In the genomic region with DNA sequence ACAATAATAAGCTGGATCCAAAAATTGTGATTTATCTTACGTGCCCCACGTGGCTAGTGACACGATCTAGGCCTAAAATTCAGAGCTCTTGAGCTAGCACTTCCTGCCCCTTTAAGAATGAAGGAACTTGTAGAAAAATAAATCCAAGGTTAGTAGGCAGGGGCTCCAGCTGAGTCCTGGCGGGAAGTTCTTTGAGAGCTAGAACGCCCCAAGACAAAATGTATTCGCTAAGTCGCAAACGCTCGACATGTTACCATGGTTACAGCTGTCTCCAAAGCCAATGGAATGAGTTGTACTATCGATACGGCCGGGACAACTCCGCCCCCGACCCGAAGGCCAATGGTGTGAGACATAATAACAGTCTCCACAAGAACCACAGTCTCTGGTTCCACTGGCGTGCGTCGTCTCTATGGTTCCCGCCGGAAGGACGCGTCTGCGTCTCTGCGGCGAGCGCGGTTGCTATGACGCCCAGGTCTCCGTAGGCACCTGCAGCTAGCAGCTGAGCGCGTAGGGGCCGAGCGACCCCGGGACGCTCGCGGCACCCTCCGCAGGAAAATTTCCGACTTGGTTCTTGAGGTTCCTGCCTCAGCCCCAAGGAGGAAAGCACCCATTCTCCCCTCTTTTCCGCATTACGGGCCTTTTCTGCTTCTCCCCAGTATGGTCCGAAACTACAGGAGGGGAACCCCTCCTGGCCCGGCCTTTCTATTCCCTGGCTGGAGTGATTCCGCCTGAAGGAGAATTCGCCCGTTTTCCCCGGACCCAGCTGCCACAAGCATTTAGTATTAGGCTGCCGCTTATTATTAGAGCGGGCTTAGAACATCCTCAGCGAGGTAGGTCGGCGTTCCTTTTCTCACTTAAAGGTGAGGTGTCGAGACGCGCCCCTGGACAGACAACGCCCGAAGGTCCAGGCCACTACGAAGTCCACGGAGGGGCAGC, we compare ENCODE assay signal across 8 cellular contexts. TPM values are rescaled to one million over a fixed set of nuclear protein-coding genes. Genes with fewer than 3 reads are reported as not detected.
A peak's percentile ranks its signal among the peaks of the same experiment; 100 is the strongest.
DNase-seq lines count a peak whose midpoint lies in the region; ATAC-seq and TF ChIP-seq lines count a peak whose summit lies in the region.

Gene CCDC30, plus strand, starts transcription at position 459 of the 936 bp plus-strand sequence. CDS start 17,266 bp downstream, outside the sequence.

- TF ChIP-seq CTCF in Loucy (conservative IDR thresholded peaks at IDR 0.05; ENCODE audit: low read length) (no peak), RWPE2 (IDR thresholded peaks at IDR 0.05; ENCODE audit: poor library complexity, severe bottlenecking) (no peak), fibroblast of the aortic adventitia (IDR thresholded peaks at IDR 0.05; ENCODE audit: insufficient read depth, low read length) (no peak)

- H3K4me3 ChIP-seq in H7 (ENCODE audit: insufficient read depth, low read depth, low read length) (peak within 1 kb of the TSS; percentile 62), Loucy (ENCODE audit: low read length, poor library complexity, severe bottlenecking) (peak within 1 kb of the TSS; percentile 71), RWPE2 (ENCODE audit: severe bottlenecking) (peak within 1 kb of the TSS; percentile 58), fibroblast of the aortic adventitia (ENCODE audit: low read depth, low read length) (peak within 1 kb of the TSS; percentile 82)

- H3K27ac ChIP-seq in RWPE2 (ENCODE audit: poor library complexity, severe bottlenecking), result peak within 1 kb of the TSS; percentile 34

- peak within 1 kb of the TSS; percentile 75 for H3K4me2 ChIP-seq in Loucy (ENCODE audit: low read depth, low read length, poor library complexity, severe bottlenecking)

- peak; percentile 100 for ATAC-seq in RWPE2 (ENCODE audit: low read depth)
- peak; percentile 100 for ATAC-seq in natural killer cell treated with Interleukin-12 subunit alpha and Interleukin-12 subunit beta and Interleukin-15 and Interleukin-18, amount 100 ng/mL, for 72 hours

- H3K4me1 ChIP-seq in Loucy (ENCODE audit: insufficient read depth, low read length, poor library complexity, severe bottlenecking) (peaks cover 15% of the 10 kb centered on the region), RWPE2 (ENCODE audit: insufficient read depth, poor library complexity, severe bottlenecking) (peaks cover 5% of the 10 kb centered on the region)

- H3K9me3 ChIP-seq in Loucy (ENCODE audit: insufficient read depth, low read depth, low read length), result no peaks in the 10 kb centered on the region
- H3K9me3 ChIP-seq in RWPE2 (ENCODE audit: severe bottlenecking), result no peaks in the 10 kb centered on the region

- H3K27ac Mint-ChIP-seq in natural killer cell treated with Interleukin-12 subunit alpha and Interleukin-12 subunit beta and Interleukin-15 and Interleukin-18, amount 100 ng/mL, for 72 hours, result peak within 1 kb of the TSS; percentile 59 to 69

- H2AFZ ChIP-seq in Loucy (ENCODE audit: low read length), result no peak within 1 kb of the TSS

- no peaks in the 10 kb centered on the region for H3F3A ChIP-seq in Loucy (ENCODE audit: low read depth)

- peak within 1 kb of the TSS; percentile 76 for H3K4me3 Mint-ChIP-seq in natural killer cell treated with Interleukin-12 subunit alpha and Interleukin-12 subunit beta and Interleukin-15 and Interleukin-18, amount 100 ng/mL, for 72 hours

- H3K4me1 Mint-ChIP-seq in natural killer cell treated with Interleukin-12 subunit alpha and Interleukin-12 subunit beta and Interleukin-15 and Interleukin-18, amount 100 ng/mL, for 72 hours (ENCODE audit: low read depth in 2 of 2), result peaks cover 15 to 27% of the 10 kb centered on the region in 2 donors

- H3K36me3 Mint-ChIP-seq in natural killer cell treated with Interleukin-12 subunit alpha and Interleukin-12 subunit beta and Interleukin-15 and Interleukin-18, amount 100 ng/mL, for 72 hours, result peaks cover 9% of the 10 kb centered on the region

- H3K36me3 ChIP-seq in H7 (replicated peaks; ENCODE audit: control insufficient read depth, insufficient read depth, low read length), result no peaks in the 10 kb centered on the region; the same call in 1 of the 2 replicates
- H3K36me3 ChIP-seq in Loucy (ENCODE audit: insufficient read depth, low read length), result peaks cover 4% of the 10 kb centered on the region; the same call in 1 of the 2 replicates
- H3K36me3 ChIP-seq in RWPE2 (ENCODE audit: low read depth), result peaks cover 20% of the 10 kb centered on the region

- no peaks in the 10 kb centered on the region for H3K27me3 Mint-ChIP-seq in natural killer cell treated with Interleukin-12 subunit alpha and Interleukin-12 subunit beta and Interleukin-15 and Interleukin-18, amount 100 ng/mL, for 72 hours

- no peaks in the 10 kb centered on the region for H3K9me2 ChIP-seq in Loucy (replicated peaks; ENCODE audit: low read depth, low read length)

- H3K9me3 Mint-ChIP-seq in natural killer cell treated with Interleukin-12 subunit alpha and Interleukin-12 subunit beta and Interleukin-15 and Interleukin-18, amount 100 ng/mL, for 72 hours, result no peaks in the 10 kb centered on the region

- H3K79me2 ChIP-seq in Loucy (ENCODE audit: insufficient read depth, low read length), result peaks cover 9% of the 10 kb centered on the region

- no peak within 1 kb of the TSS for H3K9ac ChIP-seq in Loucy (ENCODE audit: low read depth, low read length, poor library complexity, severe bottlenecking)

- DNase-seq in EH (ENCODE audit: low read depth) (peak; percentile 98), H7 (peak; percentile 95), RWPE2 (ENCODE audit: low spot score) (peak; percentile 96), fibroblast of the aortic adventitia (ENCODE audit: low read depth) (peak; percentile 98)
- DNase-seq in activated effector memory CD4-positive, alpha-beta T cell treated with Interleukin-2 at 50 U/mL for 16 hours, result peak; percentile 93
- peak; percentile 97 for DNase-seq in natural killer cell treated with Interleukin-12 subunit alpha and Interleukin-12 subunit beta and Interleukin-15 and Interleukin-18, amount 100 ng/mL, for 72 hours (ENCODE audit: low spot score)
- DNase-seq in stimulated activated naive CD4-positive, alpha-beta T cell (lab: John Stamatoyannopoulos, UW), result peak; percentile 91 to 99 (median 97)

- H3K27me3 ChIP-seq in H7 (ENCODE audit: control insufficient read depth, insufficient read depth, low read length) (peaks cover 2% of the 10 kb centered on the region; the same call in 1 of the 2 replicates), Loucy (ENCODE audit: insufficient read depth, low read length, poor library complexity, severe bottlenecking) (peaks cover 8% of the 10 kb centered on the region), RWPE2 (ENCODE audit: insufficient read depth, poor library complexity, severe bottlenecking) (no peaks in the 10 kb centered on the region)

- peaks cover 3% of the 10 kb centered on the region for H4K20me1 ChIP-seq in Loucy (ENCODE audit: insufficient read depth, low read length, poor library complexity, severe bottlenecking)

RNA-seq across cellular contexts. Expression of gene CCDC30, which starts in this region (rescaled TPM):
- 0.87 and 1.4 TPM in 2 replicates for total RNA-seq in H7 (2014; rRNA removed; shearing (Covaris generic))
- total RNA-seq in fibroblast of the aortic adventitia (ENCODE audit: low replicate concordance), result 1.4 and 5.8 TPM in 2 replicates
- 1 to 10 TPM in 1 of 2 donors, under 1 TPM in 1; 0.76 to 2.6 TPM for total RNA-seq in natural killer cell treated with Interleukin-12 subunit alpha and Interleukin-12 subunit beta and Interleukin-15 and Interleukin-18, amount 100 ng/mL, for 72 hours

Comparison
In these comparisons a context has a peak if more than half of its experiments do, and no peak if none do; other contexts are left out.
1. Peak in every context shown above with its lines: DNase-seq, ATAC-seq, H3K4me3 ChIP-seq and H3K27ac ChIP-seq.